ENCODE assay signal across 8 cellular contexts in the genomic region with DNA sequence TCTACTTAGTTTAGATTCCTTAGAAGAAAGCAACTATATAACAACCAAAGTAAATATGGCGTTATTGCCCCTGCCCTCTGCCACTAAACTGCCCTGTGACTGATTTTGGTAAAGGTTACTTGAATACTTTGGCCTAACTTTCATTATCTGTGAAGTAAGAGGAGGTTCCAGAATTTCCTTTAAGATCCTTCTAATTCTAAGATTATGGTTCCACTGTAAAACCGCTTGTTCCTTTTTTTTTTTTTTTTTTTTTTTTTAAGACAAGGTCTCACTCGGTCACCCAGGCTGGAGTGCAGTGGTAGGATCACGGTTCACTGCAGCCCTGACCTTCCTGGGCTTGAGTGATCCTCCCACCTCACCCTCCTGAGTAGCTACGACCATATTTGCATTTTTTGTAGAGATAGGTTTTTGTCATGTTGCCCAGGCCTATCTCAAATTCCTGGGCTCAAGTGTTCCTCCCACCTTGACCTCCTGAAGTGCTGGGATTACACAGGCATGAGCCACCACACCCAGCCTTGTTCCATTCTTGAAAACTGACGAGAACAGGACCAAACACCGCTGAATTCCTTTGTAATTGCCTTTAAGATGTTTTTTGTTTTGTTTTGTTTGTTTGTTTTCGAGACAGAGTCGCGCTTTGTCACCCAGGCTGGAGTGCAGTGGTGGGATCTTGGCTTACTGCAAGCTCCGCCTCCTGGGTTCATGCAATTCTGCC. TPM values are rescaled to one million over a fixed set of nuclear protein-coding genes. Genes with fewer than 3 reads are reported as not detected.
A peak's percentile ranks its signal among the peaks of the same experiment; 100 is the strongest.
DNase-seq lines count a peak whose midpoint lies in the region; ATAC-seq, FAIRE-seq and TF ChIP-seq lines count a peak whose summit lies in the region.

No MANE protein-coding gene starts in this region.

- H2BK20ac ChIP-seq in H1 (ENCODE audit: low read length): no peak overlapping the region

- no peaks in the 10 kb centered on the region for H3K23me2 ChIP-seq in H1 (ENCODE audit: low read depth, low read length)

- TF ChIP-seq RAD21 in Ishikawa (IDR thresholded peaks at IDR 0.05; ENCODE audit: low read depth) (no peak), H1 (IDR thresholded peaks at IDR 0.05 in 1 of 2, conservative IDR thresholded peaks at IDR 0.05 in 1 of 2; ENCODE audit: low read depth in 2 of 2, low read length in 2 of 2) (no peak)

- H3K79me2 ChIP-seq in H1 (ENCODE audit: control insufficient read depth in 1 of 2, insufficient read depth in 2 of 2, low read length in 2 of 2): peaks cover 24 to 95% of the 10 kb centered on the region in 2 experiments

- peak overlapping the region in 1 of 2 donors; percentile 71 for H3K27ac Mint-ChIP-seq in stimulated activated naive CD8-positive, alpha-beta T cell treated with anti-CD3 and anti-CD28 coated beads, Interleukin-15, amount 100 ng/mL, for 72 hours

- no peak for FAIRE-seq in H1 (lab: Jason Lieb, UNC)

- H2BK120ac ChIP-seq in H1 (replicated peaks; ENCODE audit: low read depth, low read length): no peak overlapping the region

- 80% methylated on average over 10 of the region's 11 CpGs; no CpG with 5 or more reads in 1 of the 2 experiments for WGBS in H1 (ENCODE audit: extremely low coverage in 1 of 2, insufficient coverage in 1 of 2, insufficient read length in 1 of 2, insufficient replicate concordance in 2 of 2, low coverage in 1 of 2, low lambda C conversion rate in 2 of 2, missing lambda C conversion rate in 1 of 2), 2 experiments

- no peak for TF ChIP-seq POLR2A in H1 (IDR thresholded peaks at IDR 0.05; ENCODE audit: control extremely low read depth in 1 of 2, low read depth in 2 of 2, low read length in 2 of 2)

- H2BK5ac ChIP-seq in H1 (ENCODE audit: low read depth, low read length): no peak overlapping the region

- no peak overlapping the region for H3K4me3 ChIP-seq in H1 (ENCODE audit: extremely low read depth in 1 of 4, insufficient read depth in 2 of 4, low read depth in 3 of 4, low read length in 4 of 4)

- H3K4me1 Mint-ChIP-seq in stimulated activated naive CD8-positive, alpha-beta T cell treated with anti-CD3 and anti-CD28 coated beads, Interleukin-15, amount 100 ng/mL, for 72 hours: peaks cover 57% of the 10 kb centered on the region

- no peak overlapping the region for H3K18ac ChIP-seq in H1 (ENCODE audit: extremely low read depth, low read length)

- H3K4me2 ChIP-seq in H1 (ENCODE audit: insufficient read depth in 1 of 2, low read depth in 2 of 2, low read length in 2 of 2): no peak overlapping the region; a peak in 1 of 4 replicates

- peaks cover 5 to 21% (median 14%) of the 10 kb centered on the region in 4 experiments; a peak in 6 of 8 replicates for H3K36me3 ChIP-seq in H1 (ENCODE audit: control insufficient read depth in 2 of 4, insufficient read depth in 4 of 4, low read length in 3 of 4)

- TF ChIP-seq EP300 in Ishikawa (IDR thresholded peaks at IDR 0.05; ENCODE audit: borderline replicate concordance) (peak; percentile 50; the same call in 1 of the 2 replicates), H1 (IDR thresholded peaks at IDR 0.05; ENCODE audit: borderline replicate concordance in 1 of 2, low read depth in 2 of 2, low read length in 2 of 2) (no peak)

- no peak overlapping the region for H3K27ac ChIP-seq in H1 (ENCODE audit: low read depth, low read length)

- no peak overlapping the region for H4K8ac ChIP-seq in H1 (ENCODE audit: extremely low read depth, insufficient read depth, low read length)

- H4K5ac ChIP-seq in H1 (ENCODE audit: insufficient read length, low read depth, low read length): no peak overlapping the region

- H2BK15ac ChIP-seq in H1 (ENCODE audit: low read length): no peak overlapping the region

- POLR2A ChIA-PET in H1 (lab: Charles Lee; ENCODE audit: partially characterized antibody): interaction anchor here (0.6 kb wide), 1 partner anchor 519 kb away, joined by 4 read pairs; no protein-coding TSS in a partner anchor

- no peak overlapping the region for H2AK5ac ChIP-seq in H1 (ENCODE audit: low read depth, low read length)

- TF ChIP-seq CTCF in H1 (IDR thresholded peaks at IDR 0.05; ENCODE audit: control extremely low read depth in 1 of 3, insufficient read depth in 1 of 3, low read depth in 1 of 3, low read length in 3 of 3): no peak

- H3K9ac ChIP-seq in H1 (replicated peaks in 1 of 4; ENCODE audit: extremely low read depth in 1 of 4, low read depth in 3 of 4, low read length in 3 of 4): no peak overlapping the region

- no peak overlapping the region for H2AFZ ChIP-seq in H1 (ENCODE audit: low read length)

- no peaks in the 10 kb centered on the region for H3K27me3 ChIP-seq in H1 (replicated peaks in 1 of 4; ENCODE audit: control insufficient read depth in 3 of 4, extremely low read depth in 1 of 4, insufficient read depth in 3 of 4, low read length in 3 of 4)

- H4K20me1 ChIP-seq in H1 (replicated peaks in 1 of 2; ENCODE audit: control insufficient read depth in 1 of 2, insufficient read depth in 2 of 2, low read length in 2 of 2): peaks cover 6 to 9% of the 10 kb centered on the region in 2 experiments

- H3K27me3 Mint-ChIP-seq in stimulated activated naive CD8-positive, alpha-beta T cell treated with anti-CD3 and anti-CD28 coated beads, Interleukin-15, amount 100 ng/mL, for 72 hours: no peaks in the 10 kb centered on the region

- H3K4ac ChIP-seq in H1 (replicated peaks; ENCODE audit: insufficient read length, low read depth, low read length): no peak overlapping the region

- peak; percentile 62 for ATAC-seq in GM19324 (IDR thresholded peaks at IDR 0.05; ENCODE audit: low FRiP score, unreplicated experiment)
- no peak for ATAC-seq in stimulated activated naive CD8-positive, alpha-beta T cell treated with anti-CD3 and anti-CD28 coated beads, Interleukin-15, amount 100 ng/mL, for 72 hours

- peak overlapping the region; percentile 45 to 56 for H3K4me3 Mint-ChIP-seq in stimulated activated naive CD8-positive, alpha-beta T cell treated with anti-CD3 and anti-CD28 coated beads, Interleukin-15, amount 100 ng/mL, for 72 hours

- H2BK12ac ChIP-seq in H1 (ENCODE audit: low read depth, low read length): no peak overlapping the region

- DNase-seq in A172 (ENCODE audit: low spot score) (peak; percentile 56), H1 (ENCODE audit: low read depth in 1 of 2, low spot score in 2 of 2) (peak in 1 of 2 experiments; percentile 23), NCI-H345 treated with DMSO at 0.1 percent for 48 hours (lab: John Stamatoyannopoulos, UW; ENCODE audit: unreplicated experiment) (no peak), COLO668 (lab: John Stamatoyannopoulos, UW; ENCODE audit: unreplicated experiment) (no peak), ecto neural progenitor cell (ENCODE audit: low spot score) (no peak)
- DNase-seq in stimulated activated naive CD8-positive, alpha-beta T cell treated with anti-CD3 and anti-CD28 coated beads, Interleukin-15, amount 100 ng/mL, for 72 hours: no peak

- H3K9me3 Mint-ChIP-seq in stimulated activated naive CD8-positive, alpha-beta T cell treated with anti-CD3 and anti-CD28 coated beads, Interleukin-15, amount 100 ng/mL, for 72 hours: no peaks in the 10 kb centered on the region

- peaks cover 0 to 2% (median under 1%) of the 10 kb centered on the region in 4 experiments; a peak in 4 of 7 replicates for H3K4me1 ChIP-seq in H1 (replicated peaks in 1 of 4; ENCODE audit: control insufficient read depth in 3 of 4, insufficient read depth in 4 of 4, low read length in 3 of 4)

- H3K56ac ChIP-seq in H1 (replicated peaks; ENCODE audit: insufficient read length, low read depth, low read length): no peak overlapping the region

- H4K91ac ChIP-seq in H1 (replicated peaks; ENCODE audit: insufficient read length, low read length): no peak overlapping the region

- H3K23ac ChIP-seq in H1 (ENCODE audit: insufficient read length): no peak overlapping the region

- no peak overlapping the region for H3K14ac ChIP-seq in H1 (ENCODE audit: insufficient read length)

- CTCF ChIA-PET in H1 (lab: Charles Lee; ENCODE audit: partially characterized antibody): interaction anchor here (0.6 kb wide), 1 partner anchor 35 kb away, joined by 3 read pairs; no protein-coding TSS in a partner anchor

- no peaks in the 10 kb centered on the region for H3K9me3 ChIP-seq in H1 (ENCODE audit: insufficient read depth in 2 of 2, low read depth in 1 of 2, low read length in 1 of 2)

- peaks cover 7% of the 10 kb centered on the region; the same call in 1 of the 2 replicates for H3K79me1 ChIP-seq in H1 (ENCODE audit: low read depth, low read length)

TF ChIP-seq in Ishikawa, 13 proteins besides CTCF, POLR2A, EP300 and RAD21 (continues in another document):
- TF ChIP-seq CREB1 (IDR thresholded peaks at IDR 0.05; ENCODE audit: low read depth) (no peak), NFIC (IDR thresholded peaks at IDR 0.05) (peak; percentile 54; the same call in 1 of the 2 replicates), ZBTB7A (IDR thresholded peaks at IDR 0.05; ENCODE audit: low read depth) (no peak), TEAD4 (IDR thresholded peaks at IDR 0.05) (peak; percentile 87), CEBPB (IDR thresholded peaks at IDR 0.05) (peak; percentile 40; the same call in 1 of the 2 replicates)
- TF ChIP-seq, protein P1, sequence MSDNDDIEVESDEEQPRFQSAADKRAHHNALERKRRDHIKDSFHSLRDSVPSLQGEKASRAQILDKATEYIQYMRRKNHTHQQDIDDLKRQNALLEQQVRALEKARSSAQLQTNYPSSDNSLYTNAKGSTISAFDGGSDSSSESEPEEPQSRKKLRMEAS (IDR thresholded peaks at IDR 0.05): no peak; the same call in 1 of the 2 replicates

TF ChIP-seq in H1, 55 proteins besides CTCF, POLR2A, EP300 and RAD21:
- TF ChIP-seq TEAD4 (IDR thresholded peaks at IDR 0.05; ENCODE audit: low read depth, low read length) (peak; percentile 60), TAF1 (IDR thresholded peaks at IDR 0.05; ENCODE audit: low read depth, low read length) (no peak)

RNA-seq across cellular contexts. Expression of a gene that starts 7.0 kb away (rescaled TPM):
- 59.2 and 79.2 TPM in 2 replicates for total RNA-seq in A172 (2014; rRNA removed; shearing (Covaris generic))
- 73.8 and 76.6 TPM in 2 replicates for total RNA-seq in H1 (2021; fragmentation: NEBNext Ultra II Directional; extraction: Animal tissue kit (Norgen Biotek cat#: 25700))
- polyA plus RNA-seq in H1 (2011; rRNA removed): 10.1 and 15.5 TPM in 2 replicates
- polyA plus RNA-seq in H1 (2011; cell fraction: cytosol; rRNA removed): 21.8 TPM
- polyA plus RNA-seq in H1 (2011; cell fraction: nucleus; rRNA removed): 15.1 TPM
- polyA plus RNA-seq in H1 (2012, experiment 1 of 2): 19.9 to 69.7 TPM (median 27.8 TPM) in 4 replicates
- 1.6 TPM for polyA plus RNA-seq in H1 (2012, experiment 2 of 2)
- polyA plus RNA-seq in H1 (2013, experiment 1 of 2): 30.6 TPM
- 29.6 TPM for polyA plus RNA-seq in H1 (2013, experiment 2 of 2)
- 66.4 and 101 TPM in 2 replicates for polyA minus RNA-seq in H1 (2011; rRNA and poly(A)+ RNA removed)
- polyA minus RNA-seq in H1 (2011; cell fraction: cytosol; rRNA and poly(A)+ RNA removed): 82.9 TPM
- polyA minus RNA-seq in H1 (2011; cell fraction: nucleus; rRNA and poly(A)+ RNA removed): 150 TPM
